Comparison of ENCODE assay signal across 17 cellular contexts in genomic region chr4:185737489-185738037, GRCh38.
DNase-seq lines count a peak whose midpoint lies in the region; ATAC-seq and TF ChIP-seq lines count a peak whose summit lies in the region.
"Had no signal": no experiment of that assay in that cellular context is flagged by ENCODE, and none has a peak within 500 bp of the region (broad histone marks: within the 10 kb centered on the region; RNA-seq: fewer than 3 reads in every experiment).

No MANE protein-coding gene starts in this region.

- ATAC-seq in Right ventricle myocardium inferior (peak; percentile 17), heart right ventricle (peak in 4 of 8 donors; percentile 6 to 30 (median 17)), GM18498 (IDR thresholded peaks at IDR 0.05; ENCODE audit: unreplicated experiment) (no peak)
- ATAC-seq: stimulated activated naive CD8-positive, alpha-beta T cell treated with anti-CD3 and anti-CD28 coated beads, Interleukin-15, amount 100 ng/mL, for 72 hours had no signal

- H3K9me3 ChIP-seq in heart right ventricle (no peaks in the 10 kb centered on the region), prostate gland (no peaks in the 10 kb centered on the region), Caco-2 (no peaks in the 10 kb centered on the region)

- H3K9me3 Mint-ChIP-seq in Caco-2 (ENCODE audit: unreplicated experiment): no peaks in the 10 kb centered on the region

- H3K27ac Mint-ChIP-seq in Caco-2 (ENCODE audit: unreplicated experiment): no peak overlapping the region
- H3K27ac Mint-ChIP-seq: activated naive CD4-positive, alpha-beta T cell treated with anti-CD3 and anti-CD28 coated beads, Interleukin-2, amount 50 U/mL, for 24 hours; IgD-negative memory B cell; stimulated activated naive CD8-positive, alpha-beta T cell treated with anti-CD3 and anti-CD28 coated beads, Interleukin-15, amount 100 ng/mL, for 72 hours had no signal

- no TSS peak for BruUV-seq in Caco-2 (replicated peaks; lab: Mats Ljungman, UMichigan)

- TF ChIP-seq CTCF in heart right ventricle (IDR thresholded peaks at IDR 0.05) (no peak), prostate gland (IDR thresholded peaks at IDR 0.05) (no peak), Caco-2 (IDR thresholded peaks at IDR 0.05; ENCODE audit: insufficient read depth in 1 of 2, low read depth in 1 of 2, low read length in 1 of 2, severe bottlenecking in 1 of 2, unreplicated experiment in 1 of 2) (no peak)

- H3K4me3 ChIP-seq in heart right ventricle: peak overlapping the region in 6 of 10 donors; percentile 0 to 36 (median 24)
- no peak overlapping the region for H3K4me3 ChIP-seq in prostate gland
- no peak overlapping the region for H3K4me3 ChIP-seq in Caco-2 (ENCODE audit: low read depth, low read length)

- intact Hi-C loops in Right ventricle myocardium inferior (cut with DNase I): no loop called here
- intact Hi-C loops in cardiac septum (cut with DNase I): no loop called here
- intact Hi-C loops in heart right ventricle (cut with DNase I): loop anchor here in 1 of 10 donors (5.0 kb wide), 1 partner anchor 80 kb away; no protein-coding TSS in a partner anchor
- intact Hi-C loops in prostate gland (cut with DNase I): loop anchor here (5.0 kb wide), 2 partner anchors 40 to 85 kb away; no protein-coding TSS in a partner anchor
- intact Hi-C loops in Caco-2 (cut with micrococcal nuclease; ENCODE audit: unreplicated experiment): no loop called here

- peaks cover 12 to 96% (median 68%) of the 10 kb centered on the region in 9 donors for H3K4me1 ChIP-seq in heart right ventricle
- no peaks in the 10 kb centered on the region for H3K4me1 ChIP-seq in prostate gland (replicated peaks)
- no peaks in the 10 kb centered on the region for H3K4me1 ChIP-seq in Caco-2

- POLR2A ChIA-PET in Caco-2 (lab: Charles Lee): no interaction called here

- no peak overlapping the region for H3K4me3 Mint-ChIP-seq in Caco-2 (ENCODE audit: unreplicated experiment)
- H3K4me3 Mint-ChIP-seq: activated naive CD4-positive, alpha-beta T cell treated with anti-CD3 and anti-CD28 coated beads, Interleukin-2, amount 50 U/mL, for 24 hours; IgD-negative memory B cell; stimulated activated naive CD8-positive, alpha-beta T cell treated with anti-CD3 and anti-CD28 coated beads, Interleukin-15, amount 100 ng/mL, for 72 hours had no signal

- H3K27me3 ChIP-seq in heart right ventricle (no peaks in the 10 kb centered on the region), prostate gland (replicated peaks; ENCODE audit: insufficient read depth) (no peaks in the 10 kb centered on the region), Caco-2 (replicated peaks; ENCODE audit: control insufficient read depth, insufficient read depth, low read length) (no peaks in the 10 kb centered on the region)

- TF ChIP-seq POLR2A in prostate gland (IDR thresholded peaks at IDR 0.05): no peak

- no peaks in the 10 kb centered on the region for H3K4me1 Mint-ChIP-seq in Caco-2 (ENCODE audit: low read depth, unreplicated experiment)
- H3K4me1 Mint-ChIP-seq: activated naive CD4-positive, alpha-beta T cell treated with anti-CD3 and anti-CD28 coated beads, Interleukin-2, amount 50 U/mL, for 24 hours; stimulated activated naive CD8-positive, alpha-beta T cell treated with anti-CD3 and anti-CD28 coated beads, Interleukin-15, amount 100 ng/mL, for 72 hours had no signal

- H3K27me3 Mint-ChIP-seq in Caco-2 (ENCODE audit: insufficient read depth, unreplicated experiment): no peaks in the 10 kb centered on the region
- H3K27me3 Mint-ChIP-seq: IgD-negative memory B cell had no signal

- H3K27ac ChIP-seq in heart right ventricle (peak overlapping the region in 9 of 10 donors; percentile 10 to 76 (median 57)), prostate gland (peak overlapping the region; percentile 45 to 62)

- H3K36me3 ChIP-seq in heart right ventricle: peaks cover 0 to 17% (median 4%) of the 10 kb centered on the region in 9 donors
- no peaks in the 10 kb centered on the region for H3K36me3 ChIP-seq in prostate gland
- H3K36me3 ChIP-seq in Caco-2 (ENCODE audit: control insufficient read depth, insufficient read depth, low read length): no peaks in the 10 kb centered on the region

- CTCF ChIA-PET in Caco-2 (lab: Charles Lee): no interaction called here

- 47 to 51% methylated on average over 21 of the region's 21 CpGs for WGBS in heart right ventricle, 2 donors
- WGBS in prostate gland: 84% methylated on average over 21 of the region's 21 CpGs

- peaks cover 12% of the 10 kb centered on the region for H3K36me3 Mint-ChIP-seq in Caco-2 (ENCODE audit: insufficient read depth, unreplicated experiment)
- H3K36me3 Mint-ChIP-seq: activated naive CD4-positive, alpha-beta T cell treated with anti-CD3 and anti-CD28 coated beads, Interleukin-2, amount 50 U/mL, for 24 hours had no signal

- no peak for DNase-seq in Right ventricle myocardium inferior (ENCODE audit: missing footprints)
- DNase-seq in cardiac septum (ENCODE audit: low spot score): no peak
- no peak for DNase-seq in heart right ventricle
- DNase-seq in prostate gland (ENCODE audit: low spot score): no peak
- no peak for DNase-seq in Caco-2
- no peak for DNase-seq in cerebellum (ENCODE audit: low spot score)
- no peak for DNase-seq in NCI-H128 (lab: John Stamatoyannopoulos, UW; ENCODE audit: unreplicated experiment)
- DNase-seq: 8988T; activated CD8-positive, alpha-beta memory T cell treated with anti-CD3 and anti-CD28 coated beads for 24 hours; Calu3; effector memory CD4-positive, alpha-beta T cell; NCI-H1694; NCI-H69; stimulated activated naive CD8-positive, alpha-beta T cell treated with anti-CD3 and anti-CD28 coated beads, Interleukin-15, amount 100 ng/mL, for 72 hours had no signal

Comparison
In these comparisons a context has a peak if more than half of its experiments do, and no peak if none do; other contexts are left out.
1. H3K4me3 ChIP-seq: peak in heart right ventricle (6 of 10); none in prostate gland (0 of 2) and Caco-2 (single experiment).